20 cellular contexts compared by ENCODE assay signal in genomic region chr10:124067825-124068400, GRCh38. TPM values are rescaled to one million over a fixed set of nuclear protein-coding genes. Genes with fewer than 3 reads are reported as not detected.
DNase-seq lines count a peak whose midpoint lies in the region; ATAC-seq and TF ChIP-seq lines count a peak whose summit lies in the region.
"Had no signal": no experiment of that assay in that cellular context is flagged by ENCODE, and none has a peak within 500 bp of the region (broad histone marks: within the 10 kb centered on the region; RNA-seq: fewer than 3 reads in every experiment).

No MANE protein-coding gene starts in this region.

- CTCF ChIA-PET in mammary epithelial cell (lab: Charles Lee; ENCODE audit: low non-redundant PET): no interaction called here

- no peaks in the 10 kb centered on the region for H3K9me2 ChIP-seq in MM.1S (replicated peaks; ENCODE audit: insufficient read depth, low read length)

- H3F3A ChIP-seq in MM.1S (ENCODE audit: insufficient read depth, low read length): peaks cover 97% of the 10 kb centered on the region

- dilution Hi-C loops in mammary epithelial cell (cut with HindIII; ENCODE audit: low sequenced_read_pairs): loop anchor here (5.0 kb wide), 1 partner anchor 64 kb away; no protein-coding TSS in a partner anchor

- H2AFZ ChIP-seq in MM.1S (ENCODE audit: low read length) (no peak overlapping the region), mammary epithelial cell (ENCODE audit: low read depth, low read length) (no peak overlapping the region)
- H2AFZ ChIP-seq: PC-9 had no signal

- H3K79me2 ChIP-seq in MM.1S (ENCODE audit: low read length) (peaks cover 64% of the 10 kb centered on the region), mammary epithelial cell (ENCODE audit: insufficient read depth, low read length) (peaks cover 71% of the 10 kb centered on the region)

- no TSS peak for BruUV-seq in mammary epithelial cell (replicated peaks; lab: Mats Ljungman, UMichigan)

- 91% methylated on average over 14 of the region's 14 CpGs for WGBS in mammary epithelial cell (ENCODE audit: low coverage, missing lambda C conversion rate)
- 86 to 93% methylated on average over 14 of the region's 14 CpGs for WGBS in thyroid gland, 2 donors

- no peak overlapping the region for H3K9ac ChIP-seq in BLaER1
- peak overlapping the region; percentile 56 for H3K9ac ChIP-seq in MM.1S (ENCODE audit: low read length)
- H3K9ac ChIP-seq in mammary epithelial cell (ENCODE audit: insufficient read depth, low read length): no peak overlapping the region

- TF ChIP-seq CTCF in MM.1S (IDR thresholded peaks at IDR 0.05; ENCODE audit: low read length) (no peak), mammary epithelial cell (conservative IDR thresholded peaks at IDR 0.05 in 1 of 2, IDR thresholded peaks at IDR 0.05 in 1 of 2; ENCODE audit: extremely low read depth in 1 of 2, insufficient read depth in 1 of 2, low read depth in 1 of 2, low read length in 2 of 2) (no peak), thyroid gland (IDR thresholded peaks at IDR 0.05) (no peak)

- H3K9me3 ChIP-seq in BLaER1: no peaks in the 10 kb centered on the region
- H3K9me3 ChIP-seq in MM.1S (replicated peaks; ENCODE audit: insufficient read depth, low read length): no peaks in the 10 kb centered on the region
- no peaks in the 10 kb centered on the region for H3K9me3 ChIP-seq in mammary epithelial cell (replicated peaks; ENCODE audit: insufficient read depth, low read length)
- no peaks in the 10 kb centered on the region for H3K9me3 ChIP-seq in thyroid gland
- H3K9me3 ChIP-seq: BE2C, MG63, SJCRH30 had no signal

- in situ Hi-C loops in mammary epithelial cell (cut with MboI; ENCODE audit: low sequenced_read_pairs in 2 of 2): no loop called here

- intact Hi-C loops in mammary epithelial cell (cut with micrococcal nuclease): loop anchor here (2.0 kb wide), 1 partner anchor 27 kb away; no protein-coding TSS in a partner anchor
- intact Hi-C loops in posterior vena cava (cut with DNase I): no loop called here
- intact Hi-C loops in thyroid gland (cut with DNase I): no loop called here

- H3K4me3 ChIP-seq in BLaER1: no peak overlapping the region
- peak overlapping the region; percentile 46 for H3K4me3 ChIP-seq in MM.1S (ENCODE audit: low read length)
- no peak overlapping the region for H3K4me3 ChIP-seq in mammary epithelial cell (replicated peaks in 1 of 3; ENCODE audit: insufficient read depth in 1 of 3, low read depth in 2 of 3, low read length in 3 of 3)
- H3K4me3 ChIP-seq in thyroid gland (replicated peaks in 1 of 3): no peak overlapping the region
- H3K4me3 ChIP-seq: MG63, PC-9, SJCRH30 had no signal

- H3K4me1 ChIP-seq in BLaER1 (peaks cover 99% of the 10 kb centered on the region), MM.1S (ENCODE audit: low read length) (peaks cover 88% of the 10 kb centered on the region), mammary epithelial cell (ENCODE audit: insufficient read depth, low read length) (peaks cover 23% of the 10 kb centered on the region), thyroid gland (peaks cover 44 to 49% of the 10 kb centered on the region in 2 donors)
- H3K4me1 ChIP-seq: SJCRH30 had no signal

- peak overlapping the region; percentile 99 for H3K4me2 ChIP-seq in BLaER1
- peak overlapping the region; percentile 90 for H3K4me2 ChIP-seq in MM.1S (ENCODE audit: low read depth, low read length)
- peak overlapping the region; percentile 63 for H3K4me2 ChIP-seq in mammary epithelial cell (ENCODE audit: insufficient read depth, low read depth, low read length)
- H3K4me2 ChIP-seq: PC-9 had no signal

- TF ChIP-seq POLR2A in thyroid gland (IDR thresholded peaks at IDR 0.05): no peak

- H4K20me1 ChIP-seq in BLaER1 (peaks cover 89% of the 10 kb centered on the region), MM.1S (ENCODE audit: insufficient read depth, low read length) (no peaks in the 10 kb centered on the region), mammary epithelial cell (ENCODE audit: insufficient read depth, low read length) (no peaks in the 10 kb centered on the region)

- peak; percentile 67 for DNase-seq in MM.1S
- no peak for DNase-seq in mammary epithelial cell
- DNase-seq in posterior vena cava (ENCODE audit: low spot score): peak; percentile 67
- no peak for DNase-seq in thyroid gland
- no peak for DNase-seq in DMS114 treated with DMSO at 0.1 percent for 48 hours (lab: John Stamatoyannopoulos, UW; ENCODE audit: unreplicated experiment)
- DNase-seq in T-helper 9 cell: no peak
- DNase-seq: BE2C; Calu3; CD8-positive, alpha-beta T cell; DMS53; GOT3; KG1; MG63; NCI-H1092 treated with DMSO at 0.1 percent for 48 hours; NCI-H2081 treated with DMSO at 0.1 percent for 48 hours; PC-9; SJCRH30 had no signal

- ATAC-seq in GM18858 (IDR thresholded peaks at IDR 0.05; ENCODE audit: unreplicated experiment): no peak
- ATAC-seq: CD8-positive, alpha-beta T cell; HepG2 had no signal

- H3K27me3 ChIP-seq in BLaER1 (no peaks in the 10 kb centered on the region), MM.1S (replicated peaks; ENCODE audit: insufficient read depth, low read length) (no peaks in the 10 kb centered on the region), mammary epithelial cell (ENCODE audit: insufficient read depth, low read length) (no peaks in the 10 kb centered on the region), thyroid gland (no peaks in the 10 kb centered on the region)
- H3K27me3 ChIP-seq: BE2C, MG63, SJCRH30 had no signal

- H3K27ac ChIP-seq in BLaER1 (0 out of 2 replicates have a peak overlapping the region, but pooled peaks have one; percentile 42), MM.1S (ENCODE audit: low read length) (peak overlapping the region; percentile 97), mammary epithelial cell (ENCODE audit: insufficient read depth, low read depth, low read length) (no peak overlapping the region), thyroid gland (no peak overlapping the region)
- H3K27ac ChIP-seq: PC-9, SJCRH30 had no signal

- H3K36me3 ChIP-seq in BLaER1: peaks cover 37% of the 10 kb centered on the region
- H3K36me3 ChIP-seq in MM.1S (replicated peaks; ENCODE audit: insufficient read depth, low read length): no peaks in the 10 kb centered on the region
- H3K36me3 ChIP-seq in mammary epithelial cell (ENCODE audit: insufficient read depth, low read length): no peaks in the 10 kb centered on the region
- H3K36me3 ChIP-seq in thyroid gland: no peaks in the 10 kb centered on the region
- H3K36me3 ChIP-seq: BE2C, MG63, SJCRH30 had no signal

RNA-seq across cellular contexts. Expression of gene CHST15, which starts 25.5 kb away (rescaled TPM):
- total RNA-seq in mammary epithelial cell (10 to 100 TPM; 47.3 to 61.0 TPM), posterior vena cava (10 to 100 TPM; 25.8 to 30.1 TPM), thyroid gland (100 to 1,000 TPM in 1 of 4 donors, 10 to 100 TPM in 3; 43.2 to 104 (median 81.5) TPM)
- polyA plus RNA-seq in mammary epithelial cell: 24.5 TPM
- polyA minus RNA-seq in mammary epithelial cell: 60.0 TPM

Comparison
In these comparisons a context has a peak if more than half of its experiments do, and no peak if none do; other contexts are left out.
1. H3K27ac ChIP-seq: peak in BLaER1 (single experiment) and MM.1S (single experiment); none in mammary epithelial cell (single experiment) and thyroid gland (0 of 3).
2. DNase-seq: peak in MM.1S (single experiment) and posterior vena cava (single experiment); none in mammary epithelial cell (single experiment), thyroid gland (0 of 2), DMS114 treated with DMSO at 0.1 percent for 48 hours (single experiment) and T-helper 9 cell (single experiment).
3. Peak in every context shown above with its lines, with median percentiles within 50 percentile points of each other: H3K4me2 ChIP-seq.